1 cellular context compared by ENCODE assay signal in the genomic region with DNA sequence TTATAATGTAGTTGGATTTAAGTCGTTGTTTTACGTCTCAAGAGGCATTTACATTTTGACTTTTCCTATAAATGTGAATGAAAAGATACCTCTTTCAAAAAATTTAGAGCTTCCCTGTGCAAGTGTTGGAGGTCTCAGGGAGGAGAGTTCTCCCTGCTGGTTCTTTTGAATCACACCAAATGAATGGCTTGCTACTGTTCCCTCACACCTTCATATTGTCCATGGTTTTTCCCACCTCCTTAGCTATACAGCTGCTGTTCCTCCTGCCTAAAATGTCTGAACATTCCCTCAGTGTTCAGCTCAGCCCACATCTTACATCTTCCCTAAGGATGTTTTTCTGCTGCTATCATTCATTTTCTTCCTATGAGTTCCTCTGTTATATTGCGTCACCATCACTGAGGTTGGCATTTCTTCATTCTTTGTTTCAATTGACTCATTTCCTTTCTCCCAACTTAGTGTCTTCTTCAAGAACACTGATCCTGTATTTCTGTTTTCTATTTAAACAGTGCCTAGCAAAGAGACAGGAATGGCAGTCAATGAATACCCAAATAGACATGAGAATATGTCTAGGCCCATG.
A peak's percentile ranks its signal among the peaks of the same experiment; 100 is the strongest.
TF ChIP-seq lines count a peak whose summit lies in the region.

No MANE protein-coding gene starts in this region.

TF ChIP-seq in SK-N-SH, 30 proteins besides CTCF, POLR2A, EP300 and RAD21 (continued from another document):
- TF ChIP-seq FOSL2 (IDR thresholded peaks at IDR 0.05; ENCODE audit: borderline replicate concordance, low read depth) (peak; percentile 92), TAF1 (IDR thresholded peaks at IDR 0.05; ENCODE audit: borderline replicate concordance, low read depth, low read length) (no peak), JUND (IDR thresholded peaks at IDR 0.05) (peak; percentile 87), TCF12 (IDR thresholded peaks at IDR 0.05) (peak; percentile 77), NFIC (IDR thresholded peaks at IDR 0.05; ENCODE audit: borderline replicate concordance) (peak; percentile 46; the same call in 1 of the 2 replicates)
- TF ChIP-seq, protein P1, sequence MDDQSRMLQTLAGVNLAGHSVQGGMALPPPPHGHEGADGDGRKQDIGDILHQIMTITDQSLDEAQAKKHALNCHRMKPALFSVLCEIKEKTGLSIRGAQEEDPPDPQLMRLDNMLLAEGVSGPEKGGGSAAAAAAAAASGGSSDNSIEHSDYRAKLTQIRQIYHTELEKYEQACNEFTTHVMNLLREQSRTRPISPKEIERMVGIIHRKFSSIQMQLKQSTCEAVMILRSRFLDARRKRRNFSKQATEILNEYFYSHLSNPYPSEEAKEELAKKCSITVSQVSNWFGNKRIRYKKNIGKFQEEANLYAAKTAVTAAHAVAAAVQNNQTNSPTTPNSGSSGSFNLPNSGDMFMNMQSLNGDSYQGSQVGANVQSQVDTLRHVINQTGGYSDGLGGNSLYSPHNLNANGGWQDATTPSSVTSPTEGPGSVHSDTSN (IDR thresholded peaks at IDR 0.05): peak; percentile 70
